Comparison of ENCODE assay signal across 30 cellular contexts in genomic region chr12:80895240-80895639, GRCh38. TPM values are rescaled to one million over a fixed set of nuclear protein-coding genes. Genes with fewer than 3 reads are reported as not detected.
"Had no signal": no experiment of that assay in that cellular context is flagged by ENCODE, and none has a peak within 500 bp of the region (broad histone marks: within the 10 kb centered on the region; RNA-seq: fewer than 3 reads in every experiment).

No MANE protein-coding gene starts in this region.

- H3K27ac ChIP-seq: body of pancreas, epithelial cell of prostate, esophagus squamous epithelium, WERI-Rb-1 had no signal

- H3K36me3 ChIP-seq: esophagus squamous epithelium, WERI-Rb-1 had no signal

- H3K27me3 ChIP-seq: body of pancreas, esophagus squamous epithelium had no signal

- ATAC-seq: activated CD4-positive, CD25-positive, alpha-beta regulatory T cell treated with anti-CD3 and anti-CD28 coated beads, Interleukin-2, amount 50 U/mL, for 24 hours; activated CD8-positive, alpha-beta T cell treated with anti-CD3 and anti-CD28 coated beads for 36 hours; activated T-cell treated with anti-CD3 and anti-CD28 coated beads, Interleukin-2, amount 50 U/mL, for 4 hours; activated T-helper 17 cell treated with anti-CD3 and anti-CD28 coated beads, Interleukin-2, amount 50 U/mL, for 72 hours; body of pancreas; T-helper 17 cell had no signal

- H3K9me3 ChIP-seq: body of pancreas, esophagus squamous epithelium had no signal

- DNase-seq: activated B cell treated with CpG ODN at 0.5 μM for 24 hours; activated CD4-positive, alpha-beta T cell treated with anti-CD3 and anti-CD28 coated beads for 48 hours; activated CD4-positive, alpha-beta T cell treated with anti-CD3 and anti-CD28 coated beads, Interleukin-2, amount 50 U/mL, for 1 hour; activated CD4-positive, alpha-beta T cell treated with anti-CD3 and anti-CD28 coated beads, Interleukin-2, amount 50 U/mL, for 48 hours; activated CD8-positive, alpha-beta memory T cell treated with anti-CD3 and anti-CD28 coated beads for 24 hours; activated CD8-positive, alpha-beta T cell treated with anti-CD3 and anti-CD28 coated beads for 36 hours; activated effector memory CD4-positive, alpha-beta T cell treated with Interleukin-2 at 50 U/mL for 16 hours; activated gamma-delta T cell treated with Interleukin-2 at 50 U/mL for 16 hours; activated naive CD4-positive, alpha-beta T cell treated with anti-CD3 and anti-CD28 coated beads, Interleukin-2, amount 50 U/mL, for 16 hours; activated naive CD4-positive, alpha-beta T cell treated with Interleukin-2 at 50 U/mL for 16 hours; activated T-cell treated with anti-CD3 and anti-CD28 coated beads, Interleukin-2, amount 50 U/mL, for 4 hours; amygdala; aorta; body of pancreas; caudate nucleus; cortex of kidney; effector CD8-positive, alpha-beta T cell; esophagus squamous epithelium; head of caudate nucleus; T-helper 1 cell; T-helper 17 cell; T1000; WERI-Rb-1 had no signal

- FAIRE-seq: colon, endometrium, endothelial cell of umbilical vein, frontal cortex had no signal

- H3K4me1 ChIP-seq: body of pancreas, esophagus squamous epithelium had no signal

- H3K4me3 ChIP-seq: body of pancreas, esophagus squamous epithelium had no signal

RNA-seq across cellular contexts. Expression of gene LIN7A, which starts 42.5 kb away (rescaled TPM):
- total RNA-seq: activated B cell treated with CpG ODN at 0.5 μM for 24 hours; activated CD8-positive, alpha-beta T cell treated with anti-CD3 and anti-CD28 coated beads for 36 hours; activated T-helper 17 cell treated with anti-CD3 and anti-CD28 coated beads, Interleukin-2, amount 50 U/mL, for 72 hours had no signal
